Comparison of ENCODE assay signal across 9 cellular contexts in the genomic region with DNA sequence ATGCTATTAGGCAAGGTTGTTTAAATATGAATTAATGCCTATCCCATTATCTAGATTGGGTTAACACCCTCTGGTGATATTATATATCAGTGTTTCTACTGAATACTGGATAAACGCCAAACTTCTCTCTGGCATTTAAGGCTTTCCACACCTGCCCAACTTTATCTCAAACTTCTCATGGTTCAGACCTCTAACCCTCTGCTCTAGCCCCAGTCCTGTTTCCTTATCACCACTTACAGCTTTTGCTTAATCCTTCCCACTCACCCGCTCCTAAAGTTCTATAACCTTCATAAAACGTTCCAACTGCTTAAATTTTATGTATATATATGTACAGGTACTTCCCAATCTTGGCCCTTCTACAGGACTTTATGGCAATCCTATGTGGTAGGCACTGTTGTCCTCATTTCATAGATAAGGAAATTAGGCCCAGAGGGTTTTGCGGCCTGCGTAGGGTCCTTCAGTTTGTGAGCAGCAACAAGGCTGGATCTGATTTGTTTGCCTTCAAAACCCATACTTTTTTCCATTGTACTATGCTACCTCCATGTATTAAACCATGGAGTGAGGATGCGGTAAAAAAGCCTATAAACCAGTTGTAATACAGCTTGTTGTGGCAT. TPM values are rescaled to one million over a fixed set of nuclear protein-coding genes. Genes with fewer than 3 reads are reported as not detected.
DNase-seq lines count a peak whose midpoint lies in the region; ATAC-seq and TF ChIP-seq lines count a peak whose summit lies in the region.
"Had no signal": no experiment of that assay in that cellular context is flagged by ENCODE, and none has a peak within 500 bp of the region (broad histone marks: within the 10 kb centered on the region; RNA-seq: fewer than 3 reads in every experiment).

No MANE protein-coding gene starts in this region.

- H3K4me3 Mint-ChIP-seq in activated T-cell treated with anti-CD3 and anti-CD28 coated beads, Interleukin-2, amount 50 U/mL, for 24 hours: peak overlapping the region; percentile 88
- H3K4me3 Mint-ChIP-seq in activated T-helper 1 cell treated with anti-CD3 and anti-CD28 coated beads, Interleukin-12 subunit alpha, Interleukin-12 subunit beta, Interleukin-2, Interleukin-4 antibody, amounts not matched to agents 30 ng/mL and 10 ng/mL and 1 ng/mL, durations not matched to agents 14 hours and 24 hours and 36 hours: peak overlapping the region; percentile 93

- no peaks in the 10 kb centered on the region for H3K9me3 ChIP-seq in tibial artery

- H3K4me1 ChIP-seq in tibial artery: peaks cover 0 to 31% (median 17%) of the 10 kb centered on the region in 4 donors

- peak overlapping the region; percentile 84 to 97 for H3K27ac ChIP-seq in tibial artery

- H3K27ac Mint-ChIP-seq in activated T-cell treated with anti-CD3 and anti-CD28 coated beads, Interleukin-2, amount 50 U/mL, for 24 hours: no peak overlapping the region
- peak overlapping the region; percentile 95 for H3K27ac Mint-ChIP-seq in activated T-helper 1 cell treated with anti-CD3 and anti-CD28 coated beads, Interleukin-12 subunit alpha, Interleukin-12 subunit beta, Interleukin-2, Interleukin-4 antibody, amounts not matched to agents 30 ng/mL and 10 ng/mL and 1 ng/mL, durations not matched to agents 14 hours and 24 hours and 36 hours

- no peaks in the 10 kb centered on the region for H3K9me3 Mint-ChIP-seq in activated T-cell treated with anti-CD3 and anti-CD28 coated beads, Interleukin-2, amount 50 U/mL, for 24 hours
- no peaks in the 10 kb centered on the region for H3K9me3 Mint-ChIP-seq in activated T-helper 1 cell treated with anti-CD3 and anti-CD28 coated beads, Interleukin-12 subunit alpha, Interleukin-12 subunit beta, Interleukin-2, Interleukin-4 antibody, amounts not matched to agents 30 ng/mL and 10 ng/mL and 1 ng/mL, durations not matched to agents 14 hours and 24 hours and 36 hours

- H3K4me3 ChIP-seq in tibial artery: peak overlapping the region; percentile 66 to 86

- H3K36me3 ChIP-seq in tibial artery: peaks cover 0 to 21% (median 4%) of the 10 kb centered on the region in 3 donors

- ATAC-seq in left lobe of liver (no peak), HG03442 (IDR thresholded peaks at IDR 0.05; ENCODE audit: unreplicated experiment) (no peak), GM19035 (IDR thresholded peaks at IDR 0.05; ENCODE audit: unreplicated experiment) (no peak)

- TF ChIP-seq CTCF in tibial artery (IDR thresholded peaks at IDR 0.05): no peak

- peaks cover 39% of the 10 kb centered on the region for H3K4me1 Mint-ChIP-seq in activated T-cell treated with anti-CD3 and anti-CD28 coated beads, Interleukin-2, amount 50 U/mL, for 24 hours (ENCODE audit: low read depth)
- H3K4me1 Mint-ChIP-seq in activated T-helper 1 cell treated with anti-CD3 and anti-CD28 coated beads, Interleukin-12 subunit alpha, Interleukin-12 subunit beta, Interleukin-2, Interleukin-4 antibody, amounts not matched to agents 30 ng/mL and 10 ng/mL and 1 ng/mL, durations not matched to agents 14 hours and 24 hours and 36 hours (ENCODE audit: low read depth): peaks cover 42% of the 10 kb centered on the region

- no peaks in the 10 kb centered on the region for H3K27me3 Mint-ChIP-seq in activated T-cell treated with anti-CD3 and anti-CD28 coated beads, Interleukin-2, amount 50 U/mL, for 24 hours
- no peaks in the 10 kb centered on the region for H3K27me3 Mint-ChIP-seq in activated T-helper 1 cell treated with anti-CD3 and anti-CD28 coated beads, Interleukin-12 subunit alpha, Interleukin-12 subunit beta, Interleukin-2, Interleukin-4 antibody, amounts not matched to agents 30 ng/mL and 10 ng/mL and 1 ng/mL, durations not matched to agents 14 hours and 24 hours and 36 hours (ENCODE audit: insufficient read depth)

- no peak for DNase-seq in activated T-cell treated with anti-CD3 and anti-CD28 coated beads, Interleukin-2, amount 50 U/mL, for 24 hours
- no peak for DNase-seq in activated T-cell treated with anti-CD3 and anti-CD28 coated beads, Interleukin-2, amount 50 U/mL, for 48 hours
- DNase-seq in activated T-helper 1 cell treated with anti-CD3 and anti-CD28 coated beads, Interleukin-12 subunit alpha, Interleukin-12 subunit beta, Interleukin-2, Interleukin-4 antibody, amounts not matched to agents 30 ng/mL and 10 ng/mL and 1 ng/mL, durations not matched to agents 14 hours and 24 hours and 36 hours (ENCODE audit: low spot score): no peak
- DNase-seq in left lobe of liver (ENCODE audit: low spot score) (peak; percentile 19), tibial artery (no peak), NCI-H1048 (lab: John Stamatoyannopoulos, UW) (no peak)
- DNase-seq: COR-L47 had no signal

- H3K36me3 Mint-ChIP-seq in activated T-cell treated with anti-CD3 and anti-CD28 coated beads, Interleukin-2, amount 50 U/mL, for 24 hours (ENCODE audit: low read depth): peaks cover 50% of the 10 kb centered on the region
- peaks cover 11% of the 10 kb centered on the region for H3K36me3 Mint-ChIP-seq in activated T-helper 1 cell treated with anti-CD3 and anti-CD28 coated beads, Interleukin-12 subunit alpha, Interleukin-12 subunit beta, Interleukin-2, Interleukin-4 antibody, amounts not matched to agents 30 ng/mL and 10 ng/mL and 1 ng/mL, durations not matched to agents 14 hours and 24 hours and 36 hours (ENCODE audit: low read depth)

- intact Hi-C loops in activated T-helper 1 cell treated with anti-CD3 and anti-CD28 coated beads, Interleukin-12 subunit alpha, Interleukin-12 subunit beta, Interleukin-2, Interleukin-4 antibody, amounts not matched to agents 30 ng/mL and 10 ng/mL and 1 ng/mL, durations not matched to agents 14 hours and 24 hours and 36 hours (cut with micrococcal nuclease): no loop called here
- intact Hi-C loops in tibial artery (cut with DNase I; ENCODE audit: low total_unique reads): loop anchor here (5.0 kb wide), 2 partner anchors 45 to 90 kb away; a partner anchor contains a TSS

- no peaks in the 10 kb centered on the region for H3K27me3 ChIP-seq in tibial artery

RNA-seq across cellular contexts. Expression of a gene that starts 1.2 kb away (rescaled TPM):
- total RNA-seq in activated T-helper 1 cell treated with anti-CD3 and anti-CD28 coated beads, Interleukin-12 subunit alpha, Interleukin-12 subunit beta, Interleukin-2, Interleukin-4 antibody, amounts not matched to agents 30 ng/mL and 10 ng/mL and 1 ng/mL, durations not matched to agents 14 hours and 24 hours and 36 hours: 27.9 and 30.0 TPM in 2 replicates
- total RNA-seq in left lobe of liver: 54.3 TPM

RNA-seq across cellular contexts. Expression of a gene that starts 43.5 kb away (rescaled TPM):
- total RNA-seq in activated T-helper 1 cell treated with anti-CD3 and anti-CD28 coated beads, Interleukin-12 subunit alpha, Interleukin-12 subunit beta, Interleukin-2, Interleukin-4 antibody, amounts not matched to agents 30 ng/mL and 10 ng/mL and 1 ng/mL, durations not matched to agents 14 hours and 24 hours and 36 hours: 1.6 and 2.4 TPM in 2 replicates
- 1,760 TPM for total RNA-seq in left lobe of liver

RNA-seq across cellular contexts. Expression of a gene that starts 46.4 kb away (rescaled TPM):
- total RNA-seq in activated T-helper 1 cell treated with anti-CD3 and anti-CD28 coated beads, Interleukin-12 subunit alpha, Interleukin-12 subunit beta, Interleukin-2, Interleukin-4 antibody, amounts not matched to agents 30 ng/mL and 10 ng/mL and 1 ng/mL, durations not matched to agents 14 hours and 24 hours and 36 hours: 132 and 134 TPM in 2 replicates
- total RNA-seq in left lobe of liver: 16.1 TPM

RNA-seq across cellular contexts. Expression of a gene that starts 46.6 kb away (rescaled TPM):
- total RNA-seq in activated T-helper 1 cell treated with anti-CD3 and anti-CD28 coated beads, Interleukin-12 subunit alpha, Interleukin-12 subunit beta, Interleukin-2, Interleukin-4 antibody, amounts not matched to agents 30 ng/mL and 10 ng/mL and 1 ng/mL, durations not matched to agents 14 hours and 24 hours and 36 hours: 456 and 469 TPM in 2 replicates
- total RNA-seq in left lobe of liver: 129 TPM

Comparison
In these comparisons a context has a peak if more than half of its experiments do, and no peak if none do; other contexts are left out.
1. RNA of a gene that starts 43.5 kb away (total RNA-seq): 1,760 TPM in left lobe of liver (single experiment); 1.6 to 2.4 TPM in activated T-helper 1 cell treated with anti-CD3 and anti-CD28 coated beads, Interleukin-12 subunit alpha, Interleukin-12 subunit beta, Interleukin-2, Interleukin-4 antibody, amounts not matched to agents 30 ng/mL and 10 ng/mL and 1 ng/mL, durations not matched to agents 14 hours and 24 hours and 36 hours; every median in the first group is over 100 times any median in the second.